2 cellular contexts compared by ENCODE assay signal in genomic region chr10:54613162-54613561, GRCh38.
A peak's percentile ranks its signal among the peaks of the same experiment; 100 is the strongest.
TF ChIP-seq lines count a peak whose summit lies in the region.

No MANE protein-coding gene starts in this region.

TF ChIP-seq in IMR-90, 13 proteins besides CTCF, POLR2A, EP300 and RAD21 (continued from another document):
- TF ChIP-seq ELK1 (IDR thresholded peaks at IDR 0.05; ENCODE audit: borderline replicate concordance, low read depth, low read length) (no peak), RFX5 (IDR thresholded peaks at IDR 0.05; ENCODE audit: low read depth, low read length) (no peak), MXI1 (IDR thresholded peaks at IDR 0.05; ENCODE audit: borderline replicate concordance, low read depth, low read length) (no peak), MAFK (IDR thresholded peaks at IDR 0.05; ENCODE audit: low read depth, low read length) (peak; percentile 69)

TF ChIP-seq in WTC11, 78 proteins besides CTCF, POLR2A, EP300 and RAD21 (continued from another document):
- TF ChIP-seq ATF6 (CRISPR knock-in tag; IDR thresholded peaks at IDR 0.05) (no peak), NR2C2 (CRISPR knock-in tag; IDR thresholded peaks at IDR 0.05) (no peak)
